Comparison of ENCODE assay signal across 11 cellular contexts in genomic region chr3:62374375-62374876, GRCh38. TPM values are rescaled to one million over a fixed set of nuclear protein-coding genes. Genes with fewer than 3 reads are reported as not detected.
A peak's percentile ranks its signal among the peaks of the same experiment; 100 is the strongest.
DNase-seq lines count a peak whose midpoint lies in the region; ATAC-seq and TF ChIP-seq lines count a peak whose summit lies in the region.
"Had no signal": no experiment of that assay in that cellular context is flagged by ENCODE, and none has a peak within 500 bp of the region (broad histone marks: within the 10 kb centered on the region; RNA-seq: fewer than 3 reads in every experiment).

No MANE protein-coding gene starts in this region.

- peaks cover 36% of the 10 kb centered on the region for H3K4me1 ChIP-seq in ES-I3 (ENCODE audit: insufficient read depth, low read length)
- peaks cover 3% of the 10 kb centered on the region for H3K4me1 ChIP-seq in psoas muscle

- H3K4me3 ChIP-seq in fibroblast of pulmonary artery (replicated peaks; ENCODE audit: low read depth, low read length) (peak overlapping the region; percentile 17), psoas muscle (peak overlapping the region; percentile 55)
- H3K4me3 ChIP-seq: K562 had no signal

- no peaks in the 10 kb centered on the region for H3K36me3 ChIP-seq in ES-I3 (ENCODE audit: insufficient read depth, low read length)
- H3K36me3 ChIP-seq in psoas muscle (ENCODE audit: insufficient read depth in 1 of 2, low read depth in 1 of 2): no peaks in the 10 kb centered on the region
- H3K36me3 ChIP-seq: right atrium auricular region had no signal

- WGBS in psoas muscle, 3 donors: 1 to 3% (median 1%) methylated on average over 22 of the region's 22 CpGs

- H3K9me3 ChIP-seq in ES-I3 (ENCODE audit: control insufficient read depth, insufficient read depth, low read length): no peaks in the 10 kb centered on the region
- no peaks in the 10 kb centered on the region for H3K9me3 ChIP-seq in psoas muscle
- H3K9me3 ChIP-seq: right atrium auricular region had no signal

- intact Hi-C loops in psoas muscle (cut with DNase I): no loop called here

- DNase-seq in fibroblast of pulmonary artery (ENCODE audit: low read depth): peak; percentile 11
- no peak for DNase-seq in psoas muscle
- no peak for DNase-seq in COR-L47 (lab: John Stamatoyannopoulos, UW)
- no peak for DNase-seq in NCI-H128 (lab: John Stamatoyannopoulos, UW; ENCODE audit: unreplicated experiment)
- DNase-seq: NCI-H510A had no signal

- H3K27me3 ChIP-seq in psoas muscle (ENCODE audit: insufficient read depth in 3 of 3, low read length in 2 of 3): peaks cover 3 to 98% (median 68%) of the 10 kb centered on the region in 3 donors

- ATAC-seq in SK-N-SH treated with all-trans-retinoic acid at 6 μM for 48 hours (peak; percentile 18; the same call in 1 of the 3 replicates), psoas muscle (no peak), GM21529 (IDR thresholded peaks at IDR 0.05; ENCODE audit: unreplicated experiment) (no peak), GM19463 (IDR thresholded peaks at IDR 0.05; ENCODE audit: unreplicated experiment) (no peak)
- ATAC-seq: K562 had no signal

- H3K9ac ChIP-seq in ES-I3 (ENCODE audit: low read depth, low read length): peak overlapping the region; percentile 28; the same call in 1 of the 2 replicates

- no peak overlapping the region for H3K27ac ChIP-seq in psoas muscle
- H3K27ac ChIP-seq: right atrium auricular region had no signal

- no peak for TF ChIP-seq CTCF in fibroblast of pulmonary artery (IDR thresholded peaks at IDR 0.05; ENCODE audit: low read length, missing control alignments)
- no peak for TF ChIP-seq CTCF in psoas muscle (IDR thresholded peaks at IDR 0.05)

TF ChIP-seq in SK-N-SH treated with all-trans-retinoic acid at 6 μM for 48 hours, 23 proteins besides CTCF, POLR2A, EP300 and RAD21:
- TF ChIP-seq ARNTL (CRISPR knock-in tag; IDR thresholded peaks at IDR 0.05; ENCODE audit: borderline replicate concordance, low read depth): no peak
- TF ChIP-seq TCF4 (CRISPR knock-in tag; IDR thresholded peaks at IDR 0.05; ENCODE audit: borderline replicate concordance): no peak
- TF ChIP-seq PPARA (CRISPR knock-in tag; IDR thresholded peaks at IDR 0.05; ENCODE audit: borderline replicate concordance): no peak
- TF ChIP-seq CSDC2 (CRISPR knock-in tag; IDR thresholded peaks at IDR 0.05): no peak
- TF ChIP-seq ZC3H10 (CRISPR knock-in tag; IDR thresholded peaks at IDR 0.05): no peak
- TF ChIP-seq OSR1 (CRISPR knock-in tag; IDR thresholded peaks at IDR 0.05): no peak
- no peak for TF ChIP-seq CREB5 (CRISPR knock-in tag; IDR thresholded peaks at IDR 0.05; ENCODE audit: low read depth)
- TF ChIP-seq ESRRG (CRISPR knock-in tag; IDR thresholded peaks at IDR 0.05): no peak
- no peak for TF ChIP-seq SNAI2 (CRISPR knock-in tag; IDR thresholded peaks at IDR 0.05)
- TF ChIP-seq ZNF70 (CRISPR knock-in tag; IDR thresholded peaks at IDR 0.05): no peak
- TF ChIP-seq TOX (CRISPR knock-in tag; IDR thresholded peaks at IDR 0.05; ENCODE audit: borderline replicate concordance): no peak
- TF ChIP-seq CSRNP3 (CRISPR knock-in tag; IDR thresholded peaks at IDR 0.05): no peak

RNA-seq across cellular contexts. Expression of gene FEZF2, which starts 1.1 kb away (rescaled TPM):
- total RNA-seq in psoas muscle: not detected
- not detected for polyA plus RNA-seq in psoas muscle
- total RNA-seq: K562, right atrium auricular region had no signal
- polyA plus RNA-seq: K562 had no signal
